In genomic region chr9:128455849-128456612, GRCh38 we compare ENCODE assay signal across 8 cellular contexts. TPM values are rescaled to one million over a fixed set of nuclear protein-coding genes. Genes with fewer than 3 reads are reported as not detected.
DNase-seq lines count a peak whose midpoint lies in the region; FAIRE-seq and TF ChIP-seq lines count a peak whose summit lies in the region.

Gene ODF2 (plus strand): TSS chr9:128456006. CDS start chr9:128456092, 86 bp downstream.

- DNase-seq in GM04504 (ENCODE audit: low read depth) (peak; percentile 91), HFFc6 (peak; percentile 95), NB4 (ENCODE audit: low read depth) (peak; percentile 97), SK-N-DZ (ENCODE audit: low spot score) (peak; percentile 97), frontal cortex (ENCODE audit: low spot score in 2 of 2) (peak; percentile 98 to 100)
- peak; percentile 99 for DNase-seq in activated naive CD4-positive, alpha-beta T cell treated with Interleukin-2 at 50 U/mL for 16 hours

- TF ChIP-seq CTCF in HFFc6 (IDR thresholded peaks at IDR 0.05) (peak; percentile 6; the same call in 1 of the 2 replicates), NB4 (IDR thresholded peaks at IDR 0.05; ENCODE audit: low read depth, low read length) (no peak), neutrophil (IDR thresholded peaks at IDR 0.05) (peak; percentile 23), subcutaneous adipose tissue (IDR thresholded peaks at IDR 0.05; ENCODE audit: low read depth) (no peak)

- H3K27ac Mint-ChIP-seq in HFFc6 = peak within 1 kb of the TSS; percentile 98

- H3K9me3 Mint-ChIP-seq in HFFc6 = no peaks in the 10 kb centered on the region

- H3K4me1 Mint-ChIP-seq in HFFc6 (ENCODE audit: low read depth) = peaks cover 17% of the 10 kb centered on the region

- H3K9me3 ChIP-seq in neutrophil = no peaks in the 10 kb centered on the region

- H3K4me3 Mint-ChIP-seq in HFFc6 = peak within 1 kb of the TSS; percentile 92

- peak within 1 kb of the TSS; percentile 86 for H3K27ac ChIP-seq in neutrophil

- H3K4me3 ChIP-seq in NB4 (ENCODE audit: low read depth, low read length) (peak within 1 kb of the TSS; percentile 68), neutrophil (ENCODE audit: low read depth in 1 of 2, low read length in 1 of 2) (peak within 1 kb of the TSS; percentile 89 to 91)

- no peaks in the 10 kb centered on the region; the same call in 1 of the 2 replicates for H3K27me3 Mint-ChIP-seq in HFFc6 (ENCODE audit: insufficient read depth)

- H3K36me3 Mint-ChIP-seq in HFFc6 (ENCODE audit: low read depth) = peaks cover 13% of the 10 kb centered on the region; the same call in 1 of the 2 replicates

- peaks cover 11 to 12% of the 10 kb centered on the region in 2 experiments for H3K4me1 ChIP-seq in neutrophil (ENCODE audit: control insufficient read depth in 1 of 2, insufficient read depth in 1 of 2, low read depth in 1 of 2, low read length in 1 of 2)

- no peak for FAIRE-seq in frontal cortex (lab: Jason Lieb, UNC)

- TF ChIP-seq POLR2A in NB4 (IDR thresholded peaks at IDR 0.05; ENCODE audit: extremely low read depth, insufficient read length) = peak; percentile 89

- peaks cover 17% of the 10 kb centered on the region for H3K36me3 ChIP-seq in neutrophil

- H3K27me3 ChIP-seq in neutrophil = no peaks in the 10 kb centered on the region

RNA-seq across cellular contexts. Expression of gene ODF2, which starts in this region (rescaled TPM):
- 10 to 100 TPM; 29.5 to 40.8 (median 36.9) TPM for total RNA-seq in HFFc6 (2021; fragmentation: NEBNext Ultra II Directional; extraction: Animal tissue kit (Norgen Biotek cat#: 25700))
- 41.0 and 44.2 TPM in 2 replicates for polyA plus RNA-seq in SK-N-DZ (2014; cell fraction: cytosol; rRNA removed)
- 129 and 152 TPM in 2 replicates for polyA plus RNA-seq in SK-N-DZ (2014; cell fraction: nucleus; rRNA removed)
- 17.1 TPM for total RNA-seq in frontal cortex
- total RNA-seq in subcutaneous adipose tissue = 10 to 100 TPM; 13.4 to 22.2 (median 16.5) TPM

Comparison
In these comparisons a context has a peak if more than half of its experiments do, and no peak if none do; other contexts are left out.
1. Peak in every context shown above with its lines: DNase-seq, H3K4me3 ChIP-seq and H3K27ac ChIP-seq.
2. CTCF ChIP-seq: peak in HFFc6 (single experiment) and neutrophil (single experiment); none in NB4 (single experiment) and subcutaneous adipose tissue (single experiment).